ENCODE assay signal across 8 cellular contexts in the genomic region with DNA sequence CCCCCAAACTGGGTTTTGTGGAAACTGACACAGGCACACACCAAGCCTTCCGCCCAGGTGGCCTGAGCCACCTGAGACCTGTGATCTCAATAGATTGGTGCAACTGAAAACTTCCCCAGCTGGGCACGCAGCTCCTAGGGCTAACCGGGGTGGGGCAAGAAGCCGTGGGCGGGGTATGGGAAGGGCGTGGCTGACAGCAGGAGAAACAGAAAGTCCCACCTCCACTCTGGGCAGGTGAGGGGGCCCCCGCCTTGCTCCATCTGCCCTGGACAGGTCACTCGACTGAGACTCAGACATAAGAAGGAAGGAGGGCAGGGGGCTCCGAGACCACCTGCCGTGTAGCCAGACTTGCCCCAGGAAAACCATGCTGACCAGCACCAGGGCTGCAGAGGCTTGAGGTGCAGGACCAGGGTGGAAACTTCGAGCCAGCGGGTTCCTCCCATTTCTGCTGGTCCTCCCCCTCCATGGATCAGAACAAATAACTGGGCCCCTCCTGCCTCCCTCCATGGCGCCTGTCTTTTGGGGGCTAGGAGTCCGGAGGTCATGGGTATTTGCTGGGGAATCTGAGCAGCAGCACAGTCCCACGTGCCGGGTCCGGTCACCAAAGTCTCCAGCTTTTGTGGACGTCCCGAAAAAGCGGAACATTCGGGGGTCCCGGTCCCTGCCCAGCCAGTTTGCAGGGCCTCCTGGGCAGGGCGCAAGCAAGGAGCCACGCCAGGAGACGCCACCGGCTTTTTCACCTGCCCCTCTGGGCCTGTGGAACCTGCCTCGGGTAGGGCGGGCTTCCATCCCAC. TPM values are rescaled to one million over a fixed set of nuclear protein-coding genes. Genes with fewer than 3 reads are reported as not detected.
DNase-seq lines count a peak whose midpoint lies in the region; ATAC-seq and TF ChIP-seq lines count a peak whose summit lies in the region.

No MANE protein-coding gene starts in this region.

- H3K27me3 ChIP-seq in ectodermal cell (ENCODE audit: control insufficient read depth, insufficient read depth, low read length, poor library complexity, severe bottlenecking), result no peaks in the 10 kb centered on the region

- H3K9me3 ChIP-seq in ectodermal cell (ENCODE audit: control insufficient read depth, low read length), result no peaks in the 10 kb centered on the region

- H3K27ac Mint-ChIP-seq in mesothelial cell of epicardium, result peak overlapping the region; percentile 56

- no peaks in the 10 kb centered on the region for H3K36me3 Mint-ChIP-seq in mesothelial cell of epicardium

- H3K4me1 ChIP-seq in ectodermal cell (ENCODE audit: control insufficient read depth, insufficient read depth, low read length), result peaks cover 21% of the 10 kb centered on the region

- no peaks in the 10 kb centered on the region for H3K36me3 ChIP-seq in ectodermal cell (ENCODE audit: control insufficient read depth, insufficient read depth, low read length)

- ATAC-seq in HG03457 (IDR thresholded peaks at IDR 0.05; ENCODE audit: unreplicated experiment) (no peak), GM19035 (IDR thresholded peaks at IDR 0.05; ENCODE audit: unreplicated experiment) (no peak)

- H3K4me1 Mint-ChIP-seq in mesothelial cell of epicardium, result peaks cover 34% of the 10 kb centered on the region

- 10 to 12% methylated on average over 28 of the region's 28 CpGs for WGBS in ectodermal cell, 2 experiments

- TF ChIP-seq CTCF in mesothelial cell of epicardium (IDR thresholded peaks at IDR 0.05; ENCODE audit: unreplicated experiment), result no peak

- peak overlapping the region; percentile 46 for H3K4me3 ChIP-seq in ectodermal cell (ENCODE audit: insufficient read depth, low read depth, low read length)

- H3K4me3 Mint-ChIP-seq in mesothelial cell of epicardium, result peak overlapping the region; percentile 77

- H3K27ac ChIP-seq in ectodermal cell (ENCODE audit: insufficient read depth, low read depth, low read length, poor library complexity, severe bottlenecking), result no peak overlapping the region

- no peaks in the 10 kb centered on the region for H3K27me3 Mint-ChIP-seq in mesothelial cell of epicardium (ENCODE audit: low read depth)

- peak; percentile 29 for DNase-seq in DMS53 treated with DMSO at 0.1 percent for 48 hours (lab: John Stamatoyannopoulos, UW; ENCODE audit: unreplicated experiment)
- peak; percentile 71 for DNase-seq in NAMALWA (ENCODE audit: low spot score)
- peak; percentile 64 for DNase-seq in activated CD4-positive, alpha-beta T cell treated with anti-CD3 and anti-CD28 coated beads for 48 hours
- peak in 1 of 2 experiments; percentile 50 for DNase-seq in mesothelial cell of epicardium (ENCODE audit: low spot score in 2 of 2, unreplicated experiment in 2 of 2)
- peak; percentile 8 for DNase-seq in stimulated activated CD8-positive, alpha-beta memory T cell treated with anti-CD3 and anti-CD28 coated beads, Interleukin-7, amount 100 ng/mL, for 24 hours (ENCODE audit: low read depth)

- H3K9me3 Mint-ChIP-seq in mesothelial cell of epicardium, result no peaks in the 10 kb centered on the region

RNA-seq across cellular contexts. Expression of gene TIMP2, which starts 1.3 kb away (rescaled TPM):
- polyA plus RNA-seq in ectodermal cell (2013, experiment 1 of 4), result 63.1 TPM
- polyA plus RNA-seq in ectodermal cell (2013, experiment 2 of 4), result 66.5 TPM
- polyA plus RNA-seq in ectodermal cell (2013, experiment 3 of 4), result 46.1 TPM
- 50.0 TPM for polyA plus RNA-seq in ectodermal cell (2013, experiment 4 of 4)
- total RNA-seq in mesothelial cell of epicardium, result 106 to 109 TPM (median 106 TPM) in 3 replicates

RNA-seq across cellular contexts. Expression of gene CEP295NL, which starts 20.9 kb away (rescaled TPM):
- polyA plus RNA-seq in ectodermal cell (2013, experiment 1 of 4), result not detected
- 0.78 TPM for polyA plus RNA-seq in ectodermal cell (2013, experiment 2 of 4)
- polyA plus RNA-seq in ectodermal cell (2013, experiment 3 of 4), result 0.16 TPM
- polyA plus RNA-seq in ectodermal cell (2013, experiment 4 of 4), result 0.32 TPM
- 3.2 to 4.2 TPM (median 3.8 TPM) in 3 replicates for total RNA-seq in mesothelial cell of epicardium

RNA-seq across cellular contexts. Expression of gene LGALS3BP, which starts 55.9 kb away (rescaled TPM):
- polyA plus RNA-seq in ectodermal cell (2013, experiment 1 of 4), result 78.3 TPM
- polyA plus RNA-seq in ectodermal cell (2013, experiment 2 of 4), result 89.7 TPM
- 64.0 TPM for polyA plus RNA-seq in ectodermal cell (2013, experiment 3 of 4)
- polyA plus RNA-seq in ectodermal cell (2013, experiment 4 of 4), result 67.5 TPM
- total RNA-seq in mesothelial cell of epicardium, result 373 to 393 TPM (median 375 TPM) in 3 replicates
